In the genomic region with DNA sequence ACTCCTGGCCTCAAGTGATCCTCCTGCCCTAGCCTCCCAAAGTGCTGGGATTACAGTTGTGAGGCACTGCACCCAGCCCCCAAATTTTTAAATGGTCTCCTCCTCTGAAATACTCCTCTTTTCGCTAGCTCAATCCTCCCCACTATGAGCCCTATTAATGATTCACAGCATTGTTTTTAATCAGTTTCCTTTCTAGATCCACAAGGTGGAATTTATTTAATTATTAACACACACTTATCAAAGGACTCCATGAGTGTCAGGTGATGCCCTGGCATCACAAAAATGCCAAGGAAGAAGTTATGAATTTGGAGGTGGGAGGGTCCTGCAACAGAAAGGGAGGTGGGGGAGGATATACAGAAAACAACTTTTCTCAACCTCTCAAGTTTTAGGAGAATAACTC, we compare ENCODE assay signal across 30 cellular contexts.
"Had no signal": no experiment of that assay in that cellular context is flagged by ENCODE, and none has a peak within 500 bp of the region (broad histone marks: within the 10 kb centered on the region; RNA-seq: fewer than 3 reads in every experiment).

No MANE protein-coding gene starts in this region.

- H3K27me3 ChIP-seq: neutrophil, pancreas, right lobe of liver, sigmoid colon, spleen, suprapubic skin, testis, tibial artery, transverse colon, upper lobe of right lung, uterus had no signal

- H3K4me1 Mint-ChIP-seq: naive thymus-derived CD4-positive, alpha-beta T cell; natural killer cell; nephron; neural crest cell; stimulated activated memory B cell treated with anti-CD40 and anti-IgM and Interleukin-4, amounts not matched to agents 10 μg/mL and 1 μg/mL and 100 μg/mL, for 72 hours; stimulated activated naive CD8-positive, alpha-beta T cell treated with anti-CD3 and anti-CD28 coated beads, Interleukin-15, amount 100 ng/mL, for 72 hours had no signal

- H3K36me3 ChIP-seq: neutrophil, pancreas, prostate gland, right lobe of liver, sigmoid colon, spleen, suprapubic skin, tibial artery, transverse colon, upper lobe of right lung, uterus had no signal

- H3K36me3 Mint-ChIP-seq: naive thymus-derived CD4-positive, alpha-beta T cell; natural killer cell; stimulated activated memory B cell treated with anti-CD40 and anti-IgM and Interleukin-4, amounts not matched to agents 10 μg/mL and 1 μg/mL and 100 μg/mL, for 72 hours; type B pancreatic cell had no signal

- H3K27ac Mint-ChIP-seq: naive thymus-derived CD4-positive, alpha-beta T cell; natural killer cell; nephron; stimulated activated memory B cell treated with anti-CD40 and anti-IgM and Interleukin-4, amounts not matched to agents 10 μg/mL and 1 μg/mL and 100 μg/mL, for 72 hours; type B pancreatic cell had no signal

- H3K27me3 Mint-ChIP-seq: naive thymus-derived CD4-positive, alpha-beta T cell; stimulated activated memory B cell treated with anti-CD40 and anti-IgM and Interleukin-4, amounts not matched to agents 10 μg/mL and 1 μg/mL and 100 μg/mL, for 72 hours; stimulated activated naive CD8-positive, alpha-beta T cell treated with anti-CD3 and anti-CD28 coated beads, Interleukin-15, amount 100 ng/mL, for 72 hours; type B pancreatic cell had no signal

- H3K9me3 ChIP-seq: neutrophil, pancreas, prostate gland, right lobe of liver, sigmoid colon, spleen, suprapubic skin, testis, tibial artery, transverse colon, upper lobe of right lung, uterus had no signal

- H3K27ac ChIP-seq: neutrophil, pancreas, prostate gland, right lobe of liver, sigmoid colon, spleen, suprapubic skin, testis, tibial artery, transverse colon, upper lobe of right lung, uterus had no signal

- H3K9me3 Mint-ChIP-seq: nephron; stimulated activated memory B cell treated with anti-CD40 and anti-IgM and Interleukin-4, amounts not matched to agents 10 μg/mL and 1 μg/mL and 100 μg/mL, for 72 hours had no signal

- DNase-seq: naive thymus-derived CD4-positive, alpha-beta T cell; natural killer cell; nucleus accumbens; pancreas; right cardiac atrium; right lobe of liver; sigmoid colon; spleen; stimulated activated CD4-positive, alpha-beta T cell treated with anti-CD3 and anti-CD28 coated beads, Interleukin-12 subunit alpha, Interleukin-12 subunit beta, amount 100 ng/mL, for 4 hours; stimulated activated CD4-positive, alpha-beta T cell treated with anti-CD3 and anti-CD28 coated beads, Interleukin-1b, Interleukin-23, amount 100 ng/mL, for 48 hours; stimulated activated CD4-positive, alpha-beta T cell treated with anti-CD3 and anti-CD28 coated beads, Interleukin-4, amount 100 ng/mL, for 1 hour; stimulated activated CD4-positive, alpha-beta T cell treated with anti-CD3 and anti-CD28 coated beads, Interleukin-4, amount 100 ng/mL, for 4 hours; stimulated activated CD8-positive, alpha-beta memory T cell treated with anti-CD3 and anti-CD28 coated beads, Interleukin-4, amount 100 ng/mL, for 48 hours; stimulated activated naive CD4-positive, alpha-beta T cell; stimulated activated naive CD8-positive, alpha-beta T cell treated with anti-CD3 and anti-CD28 coated beads, Interleukin-15, amount 100 ng/mL, for 72 hours; stimulated activated naive CD8-positive, alpha-beta T cell treated with anti-CD3 and anti-CD28 coated beads, Interleukin-15, Interleukin-2, amounts not matched to agents 100 U/mL and 50 U/mL, for 24 hours; substantia nigra; testis; tibial artery; transverse colon; upper lobe of right lung; uterus had no signal

- H3K4me3 ChIP-seq: pancreas, prostate gland, right lobe of liver, sigmoid colon, smooth muscle cell, spleen, suprapubic skin, testis, tibial artery, transverse colon, upper lobe of right lung, uterus had no signal

- FAIRE-seq: pancreas had no signal

- H3K4me1 ChIP-seq: pancreas, prostate gland, right lobe of liver, sigmoid colon, spleen, suprapubic skin, testis, tibial artery, transverse colon, upper lobe of right lung, uterus had no signal

- H3K4me3 Mint-ChIP-seq: naive thymus-derived CD4-positive, alpha-beta T cell; natural killer cell; nephron; neural crest cell; stimulated activated memory B cell treated with anti-CD40 and anti-IgM and Interleukin-4, amounts not matched to agents 10 μg/mL and 1 μg/mL and 100 μg/mL, for 72 hours; stimulated activated naive CD8-positive, alpha-beta T cell treated with anti-CD3 and anti-CD28 coated beads, Interleukin-15, amount 100 ng/mL, for 72 hours; type B pancreatic cell had no signal
